Comparison of ENCODE assay signal across 8 cellular contexts in genomic region chr1:61851849-61852692, GRCh38.
DNase-seq lines count a peak whose midpoint lies in the region; ATAC-seq and TF ChIP-seq lines count a peak whose summit lies in the region.

No MANE protein-coding gene starts in this region.

- H2AFZ ChIP-seq in fibroblast of lung (ENCODE audit: low read length) (no peak overlapping the region), neural progenitor cell (replicated peaks) (no peak overlapping the region)

- intact Hi-C loops in CD4-positive, alpha-beta T cell (cut with DNase I, micrococcal nuclease), result loop anchor here (1.0 to 10.0 kb wide), 13 partner anchors 210 to 1875 kb away; no protein-coding TSS in a partner anchor

- no peaks in the 10 kb centered on the region for H3F3A ChIP-seq in neural progenitor cell (ENCODE audit: low read depth)

- CTCF ChIA-PET in CD4-positive, alpha-beta T cell (lab: Charles Lee), result interaction anchor here (0.6 to 1.0 kb wide), 9 partner anchors 10 to 1905 kb away, joined by 3 to 5 read pairs (median 3); no protein-coding TSS in a partner anchor

- ATAC-seq in CD4-positive, alpha-beta T cell (ENCODE audit: poor library complexity), result peak; percentile 54
- peak; percentile 77 for ATAC-seq in GM19395 (IDR thresholded peaks at IDR 0.05; ENCODE audit: unreplicated experiment)
- ATAC-seq in HG03460 (IDR thresholded peaks at IDR 0.05; ENCODE audit: unreplicated experiment), result no peak
- ATAC-seq in GM19467 (IDR thresholded peaks at IDR 0.05; ENCODE audit: unreplicated experiment), result no peak

- peak; percentile 92 for TF ChIP-seq CTCF in CD4-positive, alpha-beta T cell (IDR thresholded peaks at IDR 0.05)
- peak; percentile 53 to 72 for TF ChIP-seq CTCF in fibroblast of lung (conservative IDR thresholded peaks at IDR 0.05 in 1 of 2, IDR thresholded peaks at IDR 0.05 in 1 of 2; ENCODE audit: low read depth in 1 of 2, low read length in 2 of 2)
- TF ChIP-seq CTCF in neural progenitor cell (IDR thresholded peaks at IDR 0.05), result peak; percentile 79

- H3K79me2 ChIP-seq in fibroblast of lung (ENCODE audit: control insufficient read depth, insufficient read depth, low read length) (no peaks in the 10 kb centered on the region), neural progenitor cell (ENCODE audit: low read depth) (no peaks in the 10 kb centered on the region)

- H3K4me2 ChIP-seq in fibroblast of lung (ENCODE audit: extremely low read depth, insufficient read depth, low read length) (no peak overlapping the region), neural progenitor cell (no peak overlapping the region)

- no peaks in the 10 kb centered on the region for H3K9me3 Mint-ChIP-seq in CD4-positive, alpha-beta T cell
- H3K9me3 Mint-ChIP-seq in neural progenitor cell, result no peaks in the 10 kb centered on the region

- H4K20me1 ChIP-seq in fibroblast of lung (ENCODE audit: control insufficient read depth, extremely low read depth, insufficient read depth, low read length) (no peaks in the 10 kb centered on the region), neural progenitor cell (ENCODE audit: low read depth) (no peaks in the 10 kb centered on the region)

- H3K27ac ChIP-seq in CD4-positive, alpha-beta T cell (ENCODE audit: low read depth, low read length), result no peak overlapping the region
- H3K27ac ChIP-seq in fibroblast of lung (ENCODE audit: insufficient read depth, low read length), result no peak overlapping the region
- no peak overlapping the region for H3K27ac ChIP-seq in neural progenitor cell

- H3K27me3 Mint-ChIP-seq in CD4-positive, alpha-beta T cell, result no peaks in the 10 kb centered on the region
- no peaks in the 10 kb centered on the region for H3K27me3 Mint-ChIP-seq in neural progenitor cell (ENCODE audit: insufficient read depth, low read depth)

- no peak for DNase-seq in CD4-positive, alpha-beta T cell
- peak; percentile 71 for DNase-seq in NCI-H1105 treated with DMSO at 0.1 percent for 48 hours (lab: John Stamatoyannopoulos, UW)
- DNase-seq in SKM-1 treated with dmso at 0.1 percent for 144 hours (lab: John Stamatoyannopoulos, UW; ENCODE audit: unreplicated experiment), result peak; percentile 49
- DNase-seq in fibroblast of lung (ENCODE audit: low read depth in 2 of 2), result peak; percentile 53 to 86
- peak; percentile 73 for DNase-seq in neural progenitor cell (ENCODE audit: low spot score)

- H3K27me3 ChIP-seq in CD4-positive, alpha-beta T cell (ENCODE audit: control insufficient read depth, insufficient read depth, low read length), result no peaks in the 10 kb centered on the region
- H3K27me3 ChIP-seq in fibroblast of lung (ENCODE audit: control insufficient read depth, insufficient read depth, low read length) (no peaks in the 10 kb centered on the region), neural progenitor cell (no peaks in the 10 kb centered on the region)

- no peak overlapping the region for H3K4me3 Mint-ChIP-seq in CD4-positive, alpha-beta T cell
- no peak overlapping the region for H3K4me3 Mint-ChIP-seq in neural progenitor cell

- H3K9ac ChIP-seq in fibroblast of lung (ENCODE audit: insufficient read depth, low read length) (no peak overlapping the region), neural progenitor cell (no peak overlapping the region)

- H3K4me1 ChIP-seq in fibroblast of lung (ENCODE audit: control insufficient read depth, extremely low read depth, insufficient read depth, low read length) (no peaks in the 10 kb centered on the region), neural progenitor cell (peaks cover 7% of the 10 kb centered on the region)

- H3K9me3 ChIP-seq in CD4-positive, alpha-beta T cell (ENCODE audit: control insufficient read depth, low read length), result no peaks in the 10 kb centered on the region
- no peaks in the 10 kb centered on the region for H3K9me3 ChIP-seq in fibroblast of lung (ENCODE audit: control insufficient read depth, insufficient read depth, low read depth, low read length)
- H3K9me3 ChIP-seq in neural progenitor cell (ENCODE audit: low read depth), result no peaks in the 10 kb centered on the region

- peaks cover 18% of the 10 kb centered on the region for H3K36me3 Mint-ChIP-seq in CD4-positive, alpha-beta T cell (ENCODE audit: low read depth)
- no peaks in the 10 kb centered on the region for H3K36me3 Mint-ChIP-seq in neural progenitor cell

- no peak overlapping the region for H3K4me3 ChIP-seq in fibroblast of lung (replicated peaks in 1 of 4; ENCODE audit: control extremely low read depth in 1 of 4, insufficient read depth in 1 of 4, low read depth in 3 of 4, low read length in 4 of 4)
- no peak overlapping the region for H3K4me3 ChIP-seq in neural progenitor cell

- POLR2A ChIA-PET in CD4-positive, alpha-beta T cell (lab: Charles Lee), result interaction anchor here (0.6 kb wide), 2 partner anchors 29 to 103 kb away, joined by 3 read pairs; no protein-coding TSS in a partner anchor

- H3K27ac Mint-ChIP-seq in CD4-positive, alpha-beta T cell, result no peak overlapping the region
- H3K27ac Mint-ChIP-seq in neural progenitor cell, result no peak overlapping the region

- no peaks in the 10 kb centered on the region for H3K4me1 Mint-ChIP-seq in CD4-positive, alpha-beta T cell (ENCODE audit: low read depth)
- H3K4me1 Mint-ChIP-seq in neural progenitor cell, result peaks cover 30% of the 10 kb centered on the region

- H3K36me3 ChIP-seq in fibroblast of lung (ENCODE audit: control insufficient read depth, insufficient read depth, low read length) (no peaks in the 10 kb centered on the region), neural progenitor cell (no peaks in the 10 kb centered on the region)

Comparison
In these comparisons a context has a peak if more than half of its experiments do, and no peak if none do; other contexts are left out.
1. ATAC-seq: peak in CD4-positive, alpha-beta T cell (single experiment) and GM19395 (single experiment); none in HG03460 (single experiment) and GM19467 (single experiment).
2. DNase-seq: peak in NCI-H1105 treated with DMSO at 0.1 percent for 48 hours (single experiment), SKM-1 treated with dmso at 0.1 percent for 144 hours (single experiment), fibroblast of lung (2 of 2) and neural progenitor cell (single experiment); none in CD4-positive, alpha-beta T cell (0 of 10).
3. Peak in every context shown above with its lines, with median percentiles within 50 percentile points of each other: CTCF ChIP-seq.